1 cellular context compared by ENCODE assay signal in genomic region chr5:160199410-160199911, GRCh38.
TF ChIP-seq lines count a peak whose summit lies in the region.

No MANE protein-coding gene starts in this region.

TF ChIP-seq in K562, 482 proteins besides CTCF, POLR2A, EP300 and RAD21 (continued from another document and continues in another):
- TF ChIP-seq ZNF639 (CRISPR knock-in tag; conservative IDR thresholded peaks at IDR 0.05 in 1 of 2, IDR thresholded peaks at IDR 0.05 in 1 of 2) (no peak), TCF7 (IDR thresholded peaks at IDR 0.05; ENCODE audit: borderline replicate concordance) (no peak), XRCC5 (IDR thresholded peaks at IDR 0.05; ENCODE audit: low read depth, low read length) (no peak), CAMTA2 (CRISPR knock-in tag; conservative IDR thresholded peaks at IDR 0.05) (no peak), FOXM1 (IDR thresholded peaks at IDR 0.05; ENCODE audit: low read depth) (no peak), FOXM1 (CRISPR knock-in tag; IDR thresholded peaks at IDR 0.05; ENCODE audit: low read depth) (no peak), CTBP1 (IDR thresholded peaks at IDR 0.05; ENCODE audit: borderline replicate concordance) (peak; percentile 61; the same call in 1 of the 2 replicates), ZNF318 (IDR thresholded peaks at IDR 0.05; ENCODE audit: borderline replicate concordance in 1 of 2, low read depth in 1 of 2) (no peak), CCAR2 (IDR thresholded peaks at IDR 0.05; ENCODE audit: low read depth, low read length) (no peak), EZH2 (IDR thresholded peaks at IDR 0.05; ENCODE audit: borderline replicate concordance, low read depth, low read length) (no peak), CXXC5 (CRISPR knock-in tag; IDR thresholded peaks at IDR 0.05) (peak; percentile 65), ETS1 (conservative IDR thresholded peaks at IDR 0.05; ENCODE audit: control insufficient read depth, low read depth, low read length) (peak; percentile 60; the same call in 1 of the 2 replicates), ZKSCAN8 (CRISPR knock-in tag; IDR thresholded peaks at IDR 0.05) (no peak), U2AF1 (optimal IDR thresholded peaks at IDR 0.05; ENCODE audit: low read depth, low read length) (no peak), RFX5 (IDR thresholded peaks at IDR 0.05; ENCODE audit: low read depth, low read length) (no peak), ZNF184 (CRISPR knock-in tag; IDR thresholded peaks at IDR 0.05) (no peak), TAL1 (IDR thresholded peaks at IDR 0.05) (no peak), ZBTB2 (IDR thresholded peaks at IDR 0.05) (no peak), SMARCB1 (IDR thresholded peaks at IDR 0.05; ENCODE audit: insufficient read length, low read depth) (no peak), PKNOX1 (IDR thresholded peaks at IDR 0.05) (no peak), STAT5A (IDR thresholded peaks at IDR 0.05; ENCODE audit: borderline replicate concordance, low read length) (no peak), ETV5 (CRISPR knock-in tag; IDR thresholded peaks at IDR 0.05; ENCODE audit: low read depth) (peak; percentile 57; the same call in 1 of the 2 replicates), MAFK (IDR thresholded peaks at IDR 0.05; ENCODE audit: low read length) (no peak), MLLT1 (IDR thresholded peaks at IDR 0.05) (no peak), GTF2A2 (tag; IDR thresholded peaks at IDR 0.05) (no peak), KDM5B (IDR thresholded peaks at IDR 0.05; ENCODE audit: insufficient replicate concordance, low read depth, low read length) (peak; percentile 34), HDAC6 (IDR thresholded peaks at IDR 0.05; ENCODE audit: low read depth, low read length) (no peak), DEAF1 (CRISPR knock-in tag; IDR thresholded peaks at IDR 0.05) (peak; percentile 75), ETV1 (tag; conservative IDR thresholded peaks at IDR 0.05; ENCODE audit: low read depth) (no peak), ZNF449 (CRISPR knock-in tag; IDR thresholded peaks at IDR 0.05) (no peak), CREB5 (CRISPR knock-in tag; IDR thresholded peaks at IDR 0.05) (no peak), FOXA3 (CRISPR knock-in tag; conservative IDR thresholded peaks at IDR 0.05 in 1 of 2, IDR thresholded peaks at IDR 0.05 in 1 of 2) (0 out of 4 replicates have a peak, but pooled peaks of 1 of the 2 experiments have one; percentile 20), ZBTB9 (CRISPR knock-in tag; IDR thresholded peaks at IDR 0.05) (peak; percentile 56; the same call in 1 of the 2 replicates), NFXL1 (CRISPR knock-in tag; IDR thresholded peaks at IDR 0.05) (no peak), SPI1 (IDR thresholded peaks at IDR 0.05; ENCODE audit: borderline replicate concordance, low read depth, low read length) (peak; percentile 93), CREBBP (IDR thresholded peaks at IDR 0.05; ENCODE audit: low read depth, low read length) (no peak), ZBTB7A (IDR thresholded peaks at IDR 0.05; ENCODE audit: borderline replicate concordance, control insufficient read depth, low read depth, low read length) (peak; percentile 98), TCF15 (CRISPR knock-in tag; IDR thresholded peaks at IDR 0.05) (no peak)
